In the genomic region with DNA sequence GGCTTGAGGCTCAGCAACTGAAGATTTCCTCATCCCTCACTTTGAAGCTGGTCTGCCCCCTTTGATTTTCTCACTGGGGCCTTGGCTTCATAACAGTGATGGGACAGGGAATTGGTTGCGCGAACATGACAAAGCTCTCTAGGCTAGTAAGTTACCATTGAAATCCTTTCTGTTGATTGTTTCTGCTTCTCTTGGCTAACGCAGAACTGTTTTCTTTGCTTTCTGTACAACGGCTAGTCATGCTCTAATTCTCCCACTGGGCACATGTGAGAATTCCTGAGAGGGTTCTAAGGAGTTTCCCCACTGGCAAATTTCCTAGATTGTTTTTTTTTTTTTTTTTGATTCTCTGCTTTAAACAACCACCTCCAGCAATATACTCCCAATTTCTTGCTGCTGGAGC, we compare ENCODE assay signal across 18 cellular contexts.
A peak's percentile ranks its signal among the peaks of the same experiment; 100 is the strongest.
DNase-seq lines count a peak whose midpoint lies in the region; ATAC-seq and TF ChIP-seq lines count a peak whose summit lies in the region.
"Had no signal": no experiment of that assay in that cellular context is flagged by ENCODE, and none has a peak within 500 bp of the region (broad histone marks: within the 10 kb centered on the region; RNA-seq: fewer than 3 reads in every experiment).

No MANE protein-coding gene starts in this region.

- peaks cover 20% of the 10 kb centered on the region for H3K4me1 ChIP-seq in adipocyte (ENCODE audit: control insufficient read depth, insufficient read depth, low read length)
- H3K4me1 ChIP-seq: SJCRH30 had no signal

- H3K36me3 Mint-ChIP-seq in stimulated activated memory B cell treated with anti-CD40 and anti-IgM and Interleukin-4, amounts not matched to agents 10 μg/mL and 1 μg/mL and 100 μg/mL, for 72 hours = no peaks in the 10 kb centered on the region

- CTCF ChIA-PET in GM10248 (lab: Yijun Ruan, JAX) = interaction anchor here (1.2 to 1.4 kb wide), 2 partner anchors 15 to 42 kb away, joined by 3 to 4 read pairs; no protein-coding TSS in a partner anchor

- TF ChIP-seq CTCF in fibroblast of mammary gland (conservative IDR thresholded peaks at IDR 0.05; ENCODE audit: control insufficient read depth, insufficient read depth, low read depth, low read length) (no peak), GM10248 (IDR thresholded peaks at IDR 0.05; ENCODE audit: control extremely low read depth, extremely low read depth, low read depth, missing control alignments) (no peak)

- H3K9ac ChIP-seq in adipocyte (ENCODE audit: low read length) = no peak overlapping the region
- H3K9ac ChIP-seq: KMS-11 had no signal

- no peak overlapping the region for H3K4me3 Mint-ChIP-seq in stimulated activated memory B cell treated with anti-CD40 and anti-IgM and Interleukin-4, amounts not matched to agents 10 μg/mL and 1 μg/mL and 100 μg/mL, for 72 hours

- H3K9me3 Mint-ChIP-seq in stimulated activated memory B cell treated with anti-CD40 and anti-IgM and Interleukin-4, amounts not matched to agents 10 μg/mL and 1 μg/mL and 100 μg/mL, for 72 hours = peaks cover 3% of the 10 kb centered on the region

- H3K27me3 Mint-ChIP-seq in stimulated activated memory B cell treated with anti-CD40 and anti-IgM and Interleukin-4, amounts not matched to agents 10 μg/mL and 1 μg/mL and 100 μg/mL, for 72 hours = no peaks in the 10 kb centered on the region

- no peaks in the 10 kb centered on the region for H3K4me1 Mint-ChIP-seq in stimulated activated memory B cell treated with anti-CD40 and anti-IgM and Interleukin-4, amounts not matched to agents 10 μg/mL and 1 μg/mL and 100 μg/mL, for 72 hours

- H3K27me3 ChIP-seq in adipocyte (replicated peaks; ENCODE audit: control insufficient read depth, insufficient read depth, low read length) = no peaks in the 10 kb centered on the region
- H3K27me3 ChIP-seq: SJCRH30 had no signal

- peak; percentile 73 for DNase-seq in Caki2 (ENCODE audit: low read depth)
- DNase-seq in adipocyte (ENCODE audit: low read depth) = peak; percentile 83
- DNase-seq in fibroblast of mammary gland (ENCODE audit: low read depth) = peak; percentile 86
- DNase-seq in renal cortical epithelial cell (ENCODE audit: low read depth) = peak; percentile 81
- DNase-seq in NCI-H1105 treated with DMSO at 0.1 percent for 48 hours (lab: John Stamatoyannopoulos, UW) = no peak
- DNase-seq in GM10248 (ENCODE audit: extremely low spot score) = no peak
- DNase-seq: activated CD8-positive, alpha-beta memory T cell treated with anti-CD3 and anti-CD28 coated beads for 24 hours; glutamatergic neuron; NCI-H1105; NCI-H2107; NCI-H69; OCI-M1; SJCRH30; stimulated activated CD4-positive, alpha-beta T cell treated with anti-CD3 and anti-CD28 coated beads, Interleukin-4, amount 100 ng/mL, for 24 hours had no signal

- H3K9me3 ChIP-seq in adipocyte (ENCODE audit: control insufficient read depth, low read length) = peaks cover 5% of the 10 kb centered on the region

- in situ Hi-C loops in Caki2 (cut with HindIII; ENCODE audit: low pct_unique_long_range_greater_than_20kb, low sequenced_read_pairs) = no loop called here

- H3K36me3 ChIP-seq in adipocyte (ENCODE audit: control insufficient read depth, insufficient read depth, low read length, severe bottlenecking) = no peaks in the 10 kb centered on the region
- H3K36me3 ChIP-seq: SJCRH30 had no signal

- H3K4me3 ChIP-seq in adipocyte (ENCODE audit: low read length) (no peak overlapping the region), fibroblast of mammary gland (ENCODE audit: control insufficient read depth, low read depth, low read length) (no peak overlapping the region)
- H3K4me3 ChIP-seq: lung, SJCRH30, skin epidermis had no signal

- ATAC-seq in stimulated activated memory B cell treated with anti-CD40 and anti-IgM and Interleukin-4, amounts not matched to agents 10 μg/mL and 1 μg/mL and 100 μg/mL, for 72 hours = no peak

- POLR2A ChIA-PET in GM10248 (lab: Yijun Ruan, JAX) = no interaction called here

- no peak overlapping the region for H3K27ac Mint-ChIP-seq in stimulated activated memory B cell treated with anti-CD40 and anti-IgM and Interleukin-4, amounts not matched to agents 10 μg/mL and 1 μg/mL and 100 μg/mL, for 72 hours

Comparison
In these comparisons a context has a peak if more than half of its experiments do, and no peak if none do; other contexts are left out.
1. DNase-seq: peak in Caki2 (single experiment), adipocyte (single experiment), fibroblast of mammary gland (single experiment) and renal cortical epithelial cell (single experiment); none in NCI-H1105 treated with DMSO at 0.1 percent for 48 hours (single experiment) and GM10248 (single experiment).